Comparison of ENCODE assay signal across 1 cellular context in genomic region chr20:25310268-25310920, GRCh38.
TF ChIP-seq lines count a peak whose summit lies in the region.

No MANE protein-coding gene starts in this region.

TF ChIP-seq in HepG2, 621 proteins besides CTCF, POLR2A, EP300 and RAD21 (continued from another document and continues in another):
- TF ChIP-seq PREB (CRISPR knock-in tag; IDR thresholded peaks at IDR 0.05) (no peak), KDM1A (CRISPR knock-in tag; IDR thresholded peaks at IDR 0.05) (peak; percentile 85; the same call in 1 of the 2 replicates), RBAK (CRISPR knock-in tag; IDR thresholded peaks at IDR 0.05) (no peak), RXRA (CRISPR knock-in tag; IDR thresholded peaks at IDR 0.05) (peak; percentile 91; the same call in 1 of the 2 replicates), MTERF4 (CRISPR knock-in tag; IDR thresholded peaks at IDR 0.05) (peak; percentile 49; the same call in 1 of the 2 replicates), PHF5A (CRISPR knock-in tag; IDR thresholded peaks at IDR 0.05; ENCODE audit: low read depth, unreplicated experiment) (peak; percentile 89), TARDBP (CRISPR knock-in tag; IDR thresholded peaks at IDR 0.05) (peak; percentile 94), ZNF329 (CRISPR knock-in tag; IDR thresholded peaks at IDR 0.05; ENCODE audit: low read depth) (no peak), ZBTB43 (CRISPR knock-in tag; conservative IDR thresholded peaks at IDR 0.05) (0 out of 2 replicates have a peak, but pooled peaks have one; percentile 52), POLR2AphosphoS2 (IDR thresholded peaks at IDR 0.05; ENCODE audit: low read depth, low read length) (no peak; the same call in 1 of the 2 replicates), HES4 (CRISPR knock-in tag; IDR thresholded peaks at IDR 0.05; ENCODE audit: borderline replicate concordance) (no peak), THAP8 (CRISPR knock-in tag; IDR thresholded peaks at IDR 0.05; ENCODE audit: borderline replicate concordance) (no peak), ZNF350 (CRISPR knock-in tag; IDR thresholded peaks at IDR 0.05; ENCODE audit: borderline replicate concordance, low read depth) (no peak; the same call in none of the 2 replicates), GMEB2 (CRISPR knock-in tag; IDR thresholded peaks at IDR 0.05; ENCODE audit: low read depth) (0 out of 2 replicates have a peak, but pooled peaks have one; percentile 23), ZNF879 (CRISPR knock-in tag; IDR thresholded peaks at IDR 0.05) (no peak; the same call in 1 of the 2 replicates), RBM39 (IDR thresholded peaks at IDR 0.05; ENCODE audit: low read depth, low read length, poor library complexity, severe bottlenecking) (no peak), ZBTB7B (CRISPR knock-in tag; IDR thresholded peaks at IDR 0.05) (peak; percentile 73; the same call in 1 of the 2 replicates), ZNF572 (CRISPR knock-in tag; IDR thresholded peaks at IDR 0.05) (peak; percentile 46; the same call in 1 of the 2 replicates), HNRNPK (IDR thresholded peaks at IDR 0.05; ENCODE audit: low read depth, low read length, poor library complexity, severe bottlenecking) (no peak), PLRG1 (conservative IDR thresholded peaks at IDR 0.05) (no peak), HDAC1 (CRISPR knock-in tag; IDR thresholded peaks at IDR 0.05) (peak; percentile 39), ZFP90 (CRISPR knock-in tag; IDR thresholded peaks at IDR 0.05; ENCODE audit: borderline replicate concordance) (0 out of 2 replicates have a peak, but pooled peaks have one; percentile 17), ZNF687 (CRISPR knock-in tag; IDR thresholded peaks at IDR 0.05) (no peak), AKNA (CRISPR knock-in tag; IDR thresholded peaks at IDR 0.05; ENCODE audit: borderline replicate concordance) (no peak), KDM6A (CRISPR knock-in tag; IDR thresholded peaks at IDR 0.05; ENCODE audit: low read depth) (peak; percentile 84), SP4 (CRISPR knock-in tag; IDR thresholded peaks at IDR 0.05) (peak; percentile 48; the same call in 1 of the 2 replicates), ZNF7 (CRISPR knock-in tag; IDR thresholded peaks at IDR 0.05) (no peak), KMT2B (CRISPR knock-in tag; IDR thresholded peaks at IDR 0.05) (peak; percentile 76), SETDB1 (CRISPR knock-in tag; IDR thresholded peaks at IDR 0.05; ENCODE audit: borderline replicate concordance) (no peak), FOXK1 (CRISPR knock-in tag; IDR thresholded peaks at IDR 0.05; ENCODE audit: borderline replicate concordance, low read depth) (peak; percentile 79; the same call in 1 of the 2 replicates), MAFF (IDR thresholded peaks at IDR 0.05; ENCODE audit: low read depth, low read length) (peak; percentile 97), ZNF124 (CRISPR knock-in tag; IDR thresholded peaks at IDR 0.05) (peak; percentile 79), RORA (CRISPR knock-in tag; IDR thresholded peaks at IDR 0.05) (no peak), IKZF1 (IDR thresholded peaks at IDR 0.05) (no peak), PRDM10 (CRISPR knock-in tag; IDR thresholded peaks at IDR 0.05; ENCODE audit: low read depth) (no peak), JDP2 (CRISPR knock-in tag; IDR thresholded peaks at IDR 0.05; ENCODE audit: borderline replicate concordance) (no peak), ZNF441 (CRISPR knock-in tag; IDR thresholded peaks at IDR 0.05; ENCODE audit: borderline replicate concordance) (peak; percentile 56; the same call in 1 of the 2 replicates), ZNF616 (CRISPR knock-in tag; IDR thresholded peaks at IDR 0.05; ENCODE audit: low read depth) (0 out of 2 replicates have a peak, but pooled peaks have one; percentile 37), FIP1L1 (IDR thresholded peaks at IDR 0.05; ENCODE audit: borderline replicate concordance, insufficient read depth, low read depth, low read length) (no peak)
